In the genomic region with DNA sequence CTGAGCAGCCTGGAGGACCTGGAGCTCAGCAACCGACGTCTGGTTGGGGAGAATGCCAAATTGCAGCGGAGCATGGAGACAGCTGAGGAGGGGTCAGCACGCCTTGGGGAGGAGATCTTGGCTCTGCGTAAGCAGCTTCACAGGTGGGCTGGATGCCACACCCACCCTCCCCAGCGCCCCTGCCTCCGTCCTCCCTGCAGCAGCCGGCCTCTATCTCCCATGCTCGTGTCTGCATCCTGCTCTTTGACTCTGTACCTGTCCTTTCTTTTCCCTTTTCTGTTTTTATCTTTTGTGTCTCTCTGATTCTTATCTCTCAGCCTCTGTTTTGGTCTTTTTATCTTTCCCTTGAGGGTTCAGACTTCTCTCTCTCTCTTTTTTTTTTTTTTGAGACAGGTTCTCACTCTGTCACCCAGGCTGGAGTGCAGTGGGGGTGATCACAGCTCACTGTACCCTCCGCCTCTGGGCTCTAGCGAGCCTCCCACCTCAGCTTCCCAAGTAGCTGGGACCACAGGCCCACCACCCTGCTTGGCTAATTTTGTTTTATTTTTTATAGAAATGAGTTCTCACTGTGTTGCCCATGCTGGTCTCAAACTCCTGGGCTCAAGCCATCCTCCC, we compare ENCODE assay signal across 23 cellular contexts.
A peak's percentile ranks its signal among the peaks of the same experiment; 100 is the strongest.
DNase-seq lines count a peak whose midpoint lies in the region; ATAC-seq, FAIRE-seq and TF ChIP-seq lines count a peak whose summit lies in the region.
"Had no signal": no experiment of that assay in that cellular context is flagged by ENCODE, and none has a peak within 500 bp of the region (broad histone marks: within the 10 kb centered on the region; RNA-seq: fewer than 3 reads in every experiment).

No MANE protein-coding gene starts in this region.

- TF ChIP-seq CTCF in D721Med (IDR thresholded peaks at IDR 0.05; ENCODE audit: insufficient read depth, missing control alignments) = no peak

- peak overlapping the region; percentile 58 for H3K4me2 ChIP-seq in BLaER1
- H3K4me2 ChIP-seq: hepatocyte had no signal

- H3K27ac ChIP-seq in BLaER1 (0 out of 2 replicates have a peak overlapping the region, but pooled peaks have one; percentile 38), SK-N-MC (peak overlapping the region; percentile 25; the same call in 1 of the 2 replicates)
- H3K27ac ChIP-seq: hepatocyte, prostate gland, uterus had no signal

- H4K20me1 ChIP-seq in BLaER1 = no peaks in the 10 kb centered on the region

- no peak overlapping the region for H3K4me3 ChIP-seq in BLaER1
- H3K4me3 ChIP-seq in SK-N-MC = no peak overlapping the region
- H3K4me3 ChIP-seq: hepatocyte, prostate gland, uterus had no signal

- ATAC-seq in HG03442 (IDR thresholded peaks at IDR 0.05; ENCODE audit: unreplicated experiment) (no peak), GM18861 (IDR thresholded peaks at IDR 0.05; ENCODE audit: unreplicated experiment) (no peak), HG02938 (IDR thresholded peaks at IDR 0.05; ENCODE audit: unreplicated experiment) (no peak), HG02588 (IDR thresholded peaks at IDR 0.05; ENCODE audit: unreplicated experiment) (no peak)
- ATAC-seq: activated T-cell treated with anti-CD3 and anti-CD28 coated beads, Interleukin-2, amount 50 U/mL, for 4 hours; left ventricle myocardium superior had no signal

- H3K9ac ChIP-seq in BLaER1 = peak overlapping the region; percentile 15; the same call in 1 of the 2 replicates
- H3K9ac ChIP-seq in SK-N-MC (ENCODE audit: insufficient read length) = no peak overlapping the region

- DNase-seq in D721Med (ENCODE audit: insufficient read length, low spot score) = peak; percentile 7
- DNase-seq in SK-N-MC (ENCODE audit: low read depth, low spot score) = no peak
- DNase-seq in left kidney (ENCODE audit: low read depth, low spot score) = peak; percentile 62
- DNase-seq: activated CD4-positive, CD25-positive, alpha-beta regulatory T cell treated with anti-CD3 and anti-CD28 coated beads, Interleukin-2, amount 50 U/mL, for 72 hours; activated naive CD4-positive, alpha-beta T cell treated with anti-CD3 and anti-CD28 coated beads, Interleukin-2, amount 50 U/mL, for 16 hours; activated T-cell treated with anti-CD3 and anti-CD28 coated beads, Interleukin-2, amount 50 U/mL, for 4 hours; foreskin fibroblast; left ventricle myocardium superior; midbrain; NCI-H1048; NCI-H1930; NCI-H446; uterus had no signal

- H3K36me3 ChIP-seq in BLaER1 (no peaks in the 10 kb centered on the region), SK-N-MC (ENCODE audit: insufficient read depth, low read length) (no peaks in the 10 kb centered on the region)
- H3K36me3 ChIP-seq: prostate gland, uterus had no signal

- FAIRE-seq in D721Med (lab: Jason Lieb, UNC) = no peak
- FAIRE-seq: astrocyte, GM12891, RCC 7860 had no signal

- H3K9me3 ChIP-seq in BLaER1 (no peaks in the 10 kb centered on the region), SK-N-MC (ENCODE audit: low read depth, low read length) (no peaks in the 10 kb centered on the region)
- H3K9me3 ChIP-seq: prostate gland, uterus had no signal

- H3K4me1 ChIP-seq in BLaER1 = peaks cover 59% of the 10 kb centered on the region
- H3K4me1 ChIP-seq: prostate gland, uterus had no signal

- no peaks in the 10 kb centered on the region for H3K27me3 ChIP-seq in BLaER1
- H3K27me3 ChIP-seq: hepatocyte, uterus had no signal
